In the genomic region with DNA sequence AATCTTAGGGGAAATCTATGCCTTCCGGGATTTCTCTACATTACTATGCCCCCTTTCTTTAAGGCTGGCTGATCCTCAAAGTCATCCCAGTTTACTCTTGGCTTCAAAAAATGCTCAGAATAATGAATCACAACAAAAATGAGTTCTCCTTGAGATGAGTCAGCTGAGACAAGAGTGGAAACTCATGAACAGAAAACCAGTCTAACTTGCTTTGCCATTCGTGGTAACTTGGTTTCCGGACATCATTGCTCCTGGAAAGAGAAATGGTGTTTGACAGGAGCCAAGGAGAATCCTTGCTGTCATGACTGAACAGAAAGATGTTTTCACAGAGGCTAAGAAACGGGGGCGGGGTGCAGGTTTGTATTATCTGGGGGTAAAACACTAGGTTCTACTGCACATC, we compare ENCODE assay signal across 17 cellular contexts.
DNase-seq lines count a peak whose midpoint lies in the region; ATAC-seq lines count a peak whose summit lies in the region.
"Had no signal": no experiment of that assay in that cellular context is flagged by ENCODE, and none has a peak within 500 bp of the region (broad histone marks: within the 10 kb centered on the region; RNA-seq: fewer than 3 reads in every experiment).

No MANE protein-coding gene starts in this region.

- ATAC-seq in GM21619 (IDR thresholded peaks at IDR 0.05; ENCODE audit: unreplicated experiment) (no peak), left lobe of liver (no peak)
- ATAC-seq: activated CD8-positive, alpha-beta memory T cell treated with anti-CD3 and anti-CD28 coated beads, Interleukin-2, amount 10 ng/mL, durations not matched to agents 7 days and 5 days; lower lobe of right lung; naive thymus-derived CD8-positive, alpha-beta T cell had no signal

- DNase-seq in SIG-M5 treated with dmso at 0.1 percent for 504 hours (lab: John Stamatoyannopoulos, UW; ENCODE audit: unreplicated experiment), result peak; percentile 50
- no peak for DNase-seq in SIG-M5 (lab: John Stamatoyannopoulos, UW)
- peak; percentile 2 for DNase-seq in amniotic epithelial cell (ENCODE audit: low read depth)
- DNase-seq in islet precursor cell, result peak; percentile 74
- no peak for DNase-seq in NCI-H187 (lab: John Stamatoyannopoulos, UW)
- no peak for DNase-seq in left lobe of liver (ENCODE audit: low spot score)
- DNase-seq in DMS153 (lab: John Stamatoyannopoulos, UW), result no peak
- DNase-seq: activated CD4-positive, CD25-positive, alpha-beta regulatory T cell treated with anti-CD3 and anti-CD28 coated beads, Interleukin-2, amount 50 U/mL, for 72 hours; activated CD8-positive, alpha-beta memory T cell treated with anti-CD3 and anti-CD28 coated beads, Interleukin-2, amount 10 ng/mL, durations not matched to agents 7 days and 5 days; C1 segment of cervical spinal cord; DMS 273 treated with DMSO at 0.1 percent for 48 hours; lower lobe of right lung; naive thymus-derived CD8-positive, alpha-beta T cell; NCI-H1694 treated with DMSO at 0.1 percent for 48 hours; NCI-H446 treated with DMSO at 0.1 percent for 48 hours; T-helper 9 cell had no signal

Comparison
In these comparisons a context has a peak if more than half of its experiments do, and no peak if none do; other contexts are left out.
1. DNase-seq: peak in SIG-M5 treated with dmso at 0.1 percent for 504 hours (single experiment), amniotic epithelial cell (single experiment) and islet precursor cell (single experiment); none in SIG-M5 (single experiment), NCI-H187 (0 of 2), left lobe of liver (single experiment) and DMS153 (single experiment).